Comparison of ENCODE assay signal across 1 cellular context in the genomic region with DNA sequence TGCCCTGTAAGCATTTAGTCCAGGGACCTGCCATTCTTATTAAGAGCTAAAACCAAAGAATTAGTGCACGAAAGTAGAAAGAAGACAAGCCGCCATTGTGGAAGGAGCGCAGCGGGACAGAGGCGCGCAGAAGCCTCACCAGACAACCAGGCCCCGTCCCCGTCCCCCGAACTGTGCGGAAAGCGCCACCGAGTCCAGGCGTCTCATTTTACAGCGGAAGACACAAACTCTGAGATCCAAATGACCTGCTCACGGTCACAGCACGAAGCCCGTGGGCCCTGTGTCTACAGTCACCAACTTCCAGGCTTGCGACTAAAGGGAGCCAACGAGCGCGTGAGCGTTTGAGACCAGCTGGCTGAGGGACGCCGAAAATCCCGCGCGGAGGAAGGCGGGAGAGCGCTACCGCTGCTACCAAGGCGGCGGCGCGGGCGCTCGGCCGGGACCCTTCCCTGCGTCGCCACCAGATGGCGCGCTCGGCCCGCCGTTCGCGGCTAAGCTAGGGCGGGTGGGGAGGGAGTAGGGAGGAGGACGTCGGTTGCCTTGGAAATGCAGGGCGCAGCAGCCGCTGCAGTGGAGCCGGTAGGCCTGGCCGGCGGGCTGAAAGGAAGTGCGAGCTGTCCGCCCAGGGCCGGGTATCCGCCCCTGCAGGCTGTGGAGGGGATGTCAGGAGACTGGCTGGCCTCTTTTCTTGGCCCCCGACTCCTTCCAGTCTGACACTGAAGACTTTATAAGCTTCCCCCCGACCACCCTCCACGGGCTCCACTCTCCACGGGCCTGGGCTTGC.
TF ChIP-seq lines count a peak whose summit lies in the region.

No MANE protein-coding gene starts in this region.

TF ChIP-seq in HEK293, 187 proteins besides CTCF, POLR2A, EP300 and RAD21 (continued from another document):
- TF ChIP-seq, protein P1, sequence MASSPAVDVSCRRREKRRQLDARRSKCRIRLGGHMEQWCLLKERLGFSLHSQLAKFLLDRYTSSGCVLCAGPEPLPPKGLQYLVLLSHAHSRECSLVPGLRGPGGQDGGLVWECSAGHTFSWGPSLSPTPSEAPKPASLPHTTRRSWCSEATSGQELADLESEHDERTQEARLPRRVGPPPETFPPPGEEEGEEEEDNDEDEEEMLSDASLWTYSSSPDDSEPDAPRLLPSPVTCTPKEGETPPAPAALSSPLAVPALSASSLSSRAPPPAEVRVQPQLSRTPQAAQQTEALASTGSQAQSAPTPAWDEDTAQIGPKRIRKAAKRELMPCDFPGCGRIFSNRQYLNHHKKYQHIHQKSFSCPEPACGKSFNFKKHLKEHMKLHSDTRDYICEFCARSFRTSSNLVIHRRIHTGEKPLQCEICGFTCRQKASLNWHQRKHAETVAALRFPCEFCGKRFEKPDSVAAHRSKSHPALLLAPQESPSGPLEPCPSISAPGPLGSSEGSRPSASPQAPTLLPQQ (tag by site-specific recombination; IDR thresholded peaks at IDR 0.05) = peak; percentile 60; the same call in 1 of the 2 replicates
- TF ChIP-seq IKZF3 (tag by site-specific recombination; IDR thresholded peaks at IDR 0.05) (no peak), ZNF335 (tag by site-specific recombination; conservative IDR thresholded peaks at IDR 0.05) (peak; percentile 51), RBAK (tag by site-specific recombination; IDR thresholded peaks at IDR 0.05) (no peak), ZNF76 (tag by site-specific recombination; IDR thresholded peaks at IDR 0.05; ENCODE audit: borderline replicate concordance, low read depth) (peak; percentile 41; the same call in 1 of the 2 replicates)
TF ChIP-seq in HEK293: peak in this region for 29.
